In genomic region chr12:63844391-63845341, GRCh38 we compare ENCODE assay signal across 8 cellular contexts. TPM values are rescaled to one million over a fixed set of nuclear protein-coding genes. Genes with fewer than 3 reads are reported as not detected.
A peak's percentile ranks its signal among the peaks of the same experiment; 100 is the strongest.
DNase-seq lines count a peak whose midpoint lies in the region; ATAC-seq and TF ChIP-seq lines count a peak whose summit lies in the region.

Gene SRGAP1 (plus strand): TSS chr12:63844700. CDS start chr12:63844817, 117 bp downstream.

- H3K79me2 ChIP-seq in OCI-LY7 (ENCODE audit: insufficient read depth, low read depth, low read length): no peaks in the 10 kb centered on the region; the same call in 1 of the 2 replicates

- H3K27ac ChIP-seq in BLaER1 treated with 17β-estradiol and CSF1 and Interleukin-3, amounts not matched to agents 10 nM and 100 nM: peak within 1 kb of the TSS; percentile 52 to 81 (median 70)
- H3K27ac ChIP-seq in OCI-LY7 (ENCODE audit: low read depth, low read length, poor library complexity, severe bottlenecking): no peak within 1 kb of the TSS
- H3K27ac ChIP-seq in gastrocnemius medialis: peak within 1 kb of the TSS; percentile 79 to 85 (median 83)

- H3K4me3 ChIP-seq in BLaER1 treated with 17β-estradiol and CSF1 and Interleukin-3, amounts not matched to agents 10 nM and 100 nM: peak within 1 kb of the TSS; percentile 78 to 94 (median 84)
- H3K4me3 ChIP-seq in OCI-LY7 (ENCODE audit: low read depth, low read length, poor library complexity, severe bottlenecking) (peak within 1 kb of the TSS; percentile 61), gastrocnemius medialis (peak within 1 kb of the TSS; percentile 73 to 91 (median 84))

- H3K36me3 ChIP-seq in BLaER1 treated with 17β-estradiol and CSF1 and Interleukin-3, amounts not matched to agents 10 nM and 100 nM: no peaks in the 10 kb centered on the region
- H3K36me3 ChIP-seq in OCI-LY7 (ENCODE audit: insufficient read depth, low read length) (no peaks in the 10 kb centered on the region), gastrocnemius medialis (no peaks in the 10 kb centered on the region)

- H2AFZ ChIP-seq in OCI-LY7 (ENCODE audit: low read length): peak within 1 kb of the TSS; percentile 78

- H3K9ac ChIP-seq in BLaER1 treated with 17β-estradiol and CSF1 and Interleukin-3, amounts not matched to agents 10 nM and 100 nM: peak within 1 kb of the TSS; percentile 74 to 86 (median 82)

- CTCF ChIA-PET in OCI-LY7 (lab: Charles Lee; ENCODE audit: unreplicated experiment): no interaction called here

- ATAC-seq in GM18868 (IDR thresholded peaks at IDR 0.05; ENCODE audit: unreplicated experiment) (peak; percentile 18), HG03521 (IDR thresholded peaks at IDR 0.05; ENCODE audit: unreplicated experiment) (peak; percentile 24), gastrocnemius medialis (peak; percentile 46 to 54), GM19452 (IDR thresholded peaks at IDR 0.05; ENCODE audit: unreplicated experiment) (no peak)

- peak within 1 kb of the TSS; percentile 88 to 97 (median 94) for H3K4me2 ChIP-seq in BLaER1 treated with 17β-estradiol and CSF1 and Interleukin-3, amounts not matched to agents 10 nM and 100 nM
- H3K4me2 ChIP-seq in OCI-LY7 (ENCODE audit: low read length): peak within 1 kb of the TSS; percentile 83

- H3K4me1 ChIP-seq in BLaER1 treated with 17β-estradiol and CSF1 and Interleukin-3, amounts not matched to agents 10 nM and 100 nM: peaks cover 0 to 23% (median 12%) of the 10 kb centered on the region in 10 experiments; a peak in 19 of 20 replicates
- H3K4me1 ChIP-seq in OCI-LY7 (ENCODE audit: insufficient read depth, low read length, poor library complexity, severe bottlenecking): no peaks in the 10 kb centered on the region
- H3K4me1 ChIP-seq in gastrocnemius medialis: peaks cover 4 to 7% of the 10 kb centered on the region in 2 donors

- no TSS peak for BruUV-seq in OCI-LY7 (replicated peaks; lab: Mats Ljungman, UMichigan)

- no peak for TF ChIP-seq POLR2A in gastrocnemius medialis (IDR thresholded peaks at IDR 0.05)

- POLR2A ChIA-PET in OCI-LY7 (lab: Charles Lee): interaction anchor here (0.6 kb wide), 2 partner anchors 17 to 298 kb away, joined by 3 read pairs; no protein-coding TSS in a partner anchor

- in situ Hi-C loops in gastrocnemius medialis (cut with MboI; ENCODE audit: low sequenced_read_pairs in 4 of 4): loop anchor here in 3 of 4 donors (5.0 to 25.0 kb wide), 4 partner anchors 333 to 543 kb away; partner anchors contain the start of gene C12orf56 (in 1 of the 3)

- H3K9me3 ChIP-seq in BLaER1 treated with 17β-estradiol and CSF1 and Interleukin-3, amounts not matched to agents 10 nM and 100 nM (replicated peaks in 1 of 11): no peaks in the 10 kb centered on the region
- H3K9me3 ChIP-seq in OCI-LY7 (ENCODE audit: low read length): no peaks in the 10 kb centered on the region
- H3K9me3 ChIP-seq in gastrocnemius medialis: no peaks in the 10 kb centered on the region

- TF ChIP-seq CTCF in OCI-LY7 (conservative IDR thresholded peaks at IDR 0.05; ENCODE audit: low read length) (no peak), gastrocnemius medialis (IDR thresholded peaks at IDR 0.05 in 4 of 5, conservative IDR thresholded peaks at IDR 0.05 in 1 of 5) (no peak)

- peaks cover 0 to 7% (median 0%) of the 10 kb centered on the region in 11 experiments; a peak in 2 of 22 replicates for H3K27me3 ChIP-seq in BLaER1 treated with 17β-estradiol and CSF1 and Interleukin-3, amounts not matched to agents 10 nM and 100 nM
- no peaks in the 10 kb centered on the region for H3K27me3 ChIP-seq in gastrocnemius medialis

- H4K20me1 ChIP-seq in BLaER1 treated with 17β-estradiol and CSF1 and Interleukin-3, amounts not matched to agents 10 nM and 100 nM: no peaks in the 10 kb centered on the region
- H4K20me1 ChIP-seq in OCI-LY7 (ENCODE audit: insufficient read depth, low read length): no peaks in the 10 kb centered on the region

- DNase-seq in OCI-LY7 (ENCODE audit: low spot score): no peak
- DNase-seq in cerebellar cortex (ENCODE audit: low spot score): peak; percentile 59
- peak; percentile 83 for DNase-seq in islet precursor cell
- DNase-seq in gastrocnemius medialis: peak; percentile 25 to 37

- intact Hi-C loops in OCI-LY7 (cut with micrococcal nuclease; ENCODE audit: unreplicated experiment) (loop anchor here (5.0 to 10.0 kb wide), 2 partner anchors 110 to 338 kb away; no protein-coding TSS in a partner anchor), gastrocnemius medialis (cut with DNase I; ENCODE audit: low total_unique reads) (loop anchor here (5.0 kb wide), 4 partner anchors 62 to 608 kb away; partner anchors contain the start of genes TBK1 and XPOT)

- no peaks in the 10 kb centered on the region for H3K9me2 ChIP-seq in OCI-LY7 (ENCODE audit: insufficient read depth, low read length)

RNA-seq across cellular contexts. Expression of gene SRGAP1, which starts in this region (rescaled TPM):
- total RNA-seq in OCI-LY7 (2014; rRNA removed; shearing (Covaris generic)): 0.06 TPM in 1 of 2 replicates, not detected in the other
- 0.02 TPM in 1 of 2 replicates, not detected in the other for total RNA-seq in OCI-LY7 (2022)
- total RNA-seq in gastrocnemius medialis: under 1 TPM; 0.36 to 0.85 (median 0.66) TPM

Comparison
In these comparisons a context has a peak if more than half of its experiments do, and no peak if none do; other contexts are left out.
1. Peak in DNase-seq, ATAC-seq, H3K4me3 ChIP-seq and H3K27ac ChIP-seq in gastrocnemius medialis; RNA of the gene not detected or under 1 TPM.